In the genomic region with DNA sequence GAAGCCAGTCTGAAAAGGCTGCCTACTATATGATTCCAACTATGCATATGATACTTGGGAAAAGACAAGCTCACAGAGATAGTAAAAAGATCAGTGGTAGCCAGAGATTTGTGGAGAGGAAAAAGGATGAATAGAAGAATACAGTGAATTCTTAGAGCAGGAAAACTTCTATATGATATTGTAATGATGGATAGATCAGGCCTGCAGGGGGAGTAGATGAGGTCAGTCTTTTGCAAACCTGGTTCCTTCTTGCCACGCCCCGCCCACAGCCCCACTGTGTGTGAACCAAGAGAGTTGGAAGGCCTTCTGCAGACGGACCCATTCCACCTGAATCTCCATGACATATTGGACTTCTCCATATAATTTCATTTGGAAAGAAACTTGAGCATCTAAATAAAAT, we compare ENCODE assay signal across 1 cellular context.
TF ChIP-seq lines count a peak whose summit lies in the region.

No MANE protein-coding gene starts in this region.

TF ChIP-seq in GM23338, 12 proteins besides CTCF, POLR2A, EP300 and RAD21 (continued from another document):
- TF ChIP-seq ZNF462 (CRISPR knock-in tag; IDR thresholded peaks at IDR 0.05) (no peak), EZH2 (IDR thresholded peaks at IDR 0.05; ENCODE audit: low read depth, unreplicated experiment) (no peak), ZNF114 (CRISPR knock-in tag; IDR thresholded peaks at IDR 0.05) (no peak), ZNF331 (CRISPR knock-in tag; IDR thresholded peaks at IDR 0.05; ENCODE audit: low read depth) (no peak), STAT1 (IDR thresholded peaks at IDR 0.05; ENCODE audit: unreplicated experiment) (no peak)
